In genomic region chr1:218066332-218066731, GRCh38 we compare ENCODE assay signal across 34 cellular contexts.
"Had no signal": no experiment of that assay in that cellular context is flagged by ENCODE, and none has a peak within 500 bp of the region (broad histone marks: within the 10 kb centered on the region; RNA-seq: fewer than 3 reads in every experiment).

No MANE protein-coding gene starts in this region.

- DNase-seq: Karpas-422, Kasumi-1, MG63, MV-4-11, NCI-H1048, NCI-H1092, NCI-H1092 treated with DMSO at 0.1 percent for 48 hours, NCI-H1105, NCI-H1105 treated with DMSO at 0.1 percent for 48 hours, NCI-H1417, NCI-H1417 treated with DMSO at 0.1 percent for 48 hours, NCI-H1436, NCI-H1436 treated with DMSO at 0.1 percent for 48 hours, NCI-H146, NCI-H1694, NCI-H1694 treated with DMSO at 0.1 percent for 48 hours, NCI-H187, NCI-H187 treated with DMSO at 0.1 percent for 48 hours, NCI-H1930, NCI-H2029, NCI-H2029 treated with DMSO at 0.1 percent for 48 hours, NCI-H2081, NCI-H2081 treated with DMSO at 0.1 percent for 48 hours, NCI-H2107, NCI-H2171, NCI-H2171 treated with DMSO at 0.1 percent for 48 hours, NCI-H2227 treated with DMSO at 0.1 percent for 48 hours, NCI-H226, NCI-H345, NCI-H446, NCI-H446 treated with DMSO at 0.1 percent for 48 hours, NCI-H510A, NCI-H510A treated with DMSO at 0.1 percent for 48 hours, NCI-H524 had no signal

- H3K4me3 ChIP-seq: MG63 had no signal

- H3K36me3 ChIP-seq: MG63 had no signal

- H3K9me3 ChIP-seq: MG63 had no signal

- H3K27me3 ChIP-seq: MG63 had no signal
